In genomic region chr1:229886636-229887035, GRCh38 we compare ENCODE assay signal across 12 cellular contexts.
"Had no signal": no experiment of that assay in that cellular context is flagged by ENCODE, and none has a peak within 500 bp of the region (broad histone marks: within the 10 kb centered on the region; RNA-seq: fewer than 3 reads in every experiment).

No MANE protein-coding gene starts in this region.

- H3K4me1 Mint-ChIP-seq: activated B cell treated with CpG ODN at 0.5 μM for 24 hours, T-cell had no signal

- H3K27ac Mint-ChIP-seq: activated B cell treated with CpG ODN at 0.5 μM for 24 hours; activated naive CD4-positive, alpha-beta T cell treated with anti-CD3 and anti-CD28 coated beads, Interleukin-2, amount 50 U/mL, for 72 hours; dendritic cell treated with granulocyte-macrophage colony-stimulating factor and Interleukin-4, amounts not matched to agents 40 ng/mL and 50 ng/mL, for 4 days; stimulated activated naive B cell treated with anti-CD40 and anti-IgM and Interleukin-4, amounts not matched to agents 10 μg/mL and 1 μg/mL and 100 μg/mL, for 72 hours; T-cell had no signal

- H3K4me3 Mint-ChIP-seq: activated B cell treated with CpG ODN at 0.5 μM for 24 hours; dendritic cell treated with granulocyte-macrophage colony-stimulating factor and Interleukin-4, amounts not matched to agents 40 ng/mL and 50 ng/mL, for 4 days; stimulated activated naive B cell treated with anti-CD40 and anti-IgM and Interleukin-4, amounts not matched to agents 10 μg/mL and 1 μg/mL and 100 μg/mL, for 72 hours; T-cell had no signal

- H3K79me2 ChIP-seq: hepatocyte had no signal

- H3K36me3 Mint-ChIP-seq: activated naive CD4-positive, alpha-beta T cell treated with anti-CD3 and anti-CD28 coated beads, Interleukin-2, amount 50 U/mL, for 72 hours; stimulated activated naive B cell treated with anti-CD40 and anti-IgM and Interleukin-4, amounts not matched to agents 10 μg/mL and 1 μg/mL and 100 μg/mL, for 72 hours; T-cell had no signal

- H2AFZ ChIP-seq: hepatocyte had no signal

- H3K36me3 ChIP-seq: adrenal gland, thyroid gland had no signal

- H3K9me3 ChIP-seq: adrenal gland, thyroid gland had no signal

- H3K4me3 ChIP-seq: adrenal gland, hepatocyte, SK-N-MC, thyroid gland had no signal

- H3K4me1 ChIP-seq: adrenal gland had no signal

- H3K27me3 ChIP-seq: hepatocyte, thyroid gland had no signal

- H3K4me2 ChIP-seq: hepatocyte had no signal

- H3K9me3 Mint-ChIP-seq: activated B cell treated with CpG ODN at 0.5 μM for 24 hours; activated naive CD4-positive, alpha-beta T cell treated with anti-CD3 and anti-CD28 coated beads, Interleukin-2, amount 50 U/mL, for 72 hours; dendritic cell treated with granulocyte-macrophage colony-stimulating factor and Interleukin-4, amounts not matched to agents 40 ng/mL and 50 ng/mL, for 4 days; stimulated activated naive B cell treated with anti-CD40 and anti-IgM and Interleukin-4, amounts not matched to agents 10 μg/mL and 1 μg/mL and 100 μg/mL, for 72 hours; T-cell had no signal

- ATAC-seq: activated naive CD4-positive, alpha-beta T cell treated with anti-CD3 and anti-CD28 coated beads, Interleukin-2, amount 50 U/mL, for 72 hours; stimulated activated naive B cell treated with anti-CD40 and anti-IgM and Interleukin-4, amounts not matched to agents 10 μg/mL and 1 μg/mL and 100 μg/mL, for 72 hours; T-cell had no signal

- H3K27ac ChIP-seq: adrenal gland, hepatocyte, SK-N-MC, thyroid gland had no signal

- DNase-seq: activated B cell treated with CpG ODN at 0.5 μM for 24 hours; activated CD4-positive, alpha-beta T cell treated with anti-CD3 and anti-CD28 coated beads for 48 hours; activated gamma-delta T cell; adrenal gland; effector CD8-positive, alpha-beta T cell; stimulated activated naive B cell treated with anti-CD40 and anti-IgM and Interleukin-4, amounts not matched to agents 10 μg/mL and 1 μg/mL and 100 μg/mL, for 72 hours; T-cell; thyroid gland had no signal
